ENCODE assay signal across 2 cellular contexts in the genomic region with DNA sequence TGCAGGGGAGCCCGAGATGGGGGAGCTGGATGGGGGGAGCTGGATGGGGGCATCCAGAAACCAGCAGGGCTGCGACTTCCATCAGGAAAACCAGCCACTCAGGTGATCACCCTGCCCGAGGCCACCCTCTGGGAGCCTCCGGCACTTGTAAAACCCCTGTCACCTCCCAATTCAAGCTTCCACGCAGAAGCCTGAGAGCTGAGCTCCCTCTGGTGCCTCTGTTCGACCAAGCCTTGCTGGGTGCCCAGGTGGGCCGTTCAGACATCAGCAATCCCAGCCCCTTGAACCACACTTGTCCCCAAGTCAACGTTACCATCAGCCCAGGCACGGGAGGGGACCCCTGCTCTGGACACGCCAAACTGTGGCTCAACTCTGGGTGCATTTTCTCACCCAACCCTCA.
TF ChIP-seq lines count a peak whose summit lies in the region.

No MANE protein-coding gene starts in this region.

TF ChIP-seq in SK-N-SH, 30 proteins besides CTCF, POLR2A, EP300 and RAD21 (continued from another document):
- TF ChIP-seq, protein P1, sequence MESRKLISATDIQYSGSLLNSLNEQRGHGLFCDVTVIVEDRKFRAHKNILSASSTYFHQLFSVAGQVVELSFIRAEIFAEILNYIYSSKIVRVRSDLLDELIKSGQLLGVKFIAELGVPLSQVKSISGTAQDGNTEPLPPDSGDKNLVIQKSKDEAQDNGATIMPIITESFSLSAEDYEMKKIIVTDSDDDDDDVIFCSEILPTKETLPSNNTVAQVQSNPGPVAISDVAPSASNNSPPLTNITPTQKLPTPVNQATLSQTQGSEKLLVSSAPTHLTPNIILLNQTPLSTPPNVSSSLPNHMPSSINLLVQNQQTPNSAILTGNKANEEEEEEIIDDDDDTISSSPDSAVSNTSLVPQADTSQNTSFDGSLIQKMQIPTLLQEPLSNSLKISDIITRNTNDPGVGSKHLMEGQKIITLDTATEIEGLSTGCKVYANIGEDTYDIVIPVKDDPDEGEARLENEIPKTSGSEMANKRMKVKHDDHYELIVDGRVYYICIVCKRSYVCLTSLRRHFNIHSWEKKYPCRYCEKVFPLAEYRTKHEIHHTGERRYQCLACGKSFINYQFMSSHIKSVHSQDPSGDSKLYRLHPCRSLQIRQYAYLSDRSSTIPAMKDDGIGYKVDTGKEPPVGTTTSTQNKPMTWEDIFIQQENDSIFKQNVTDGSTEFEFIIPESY (IDR thresholded peaks at IDR 0.05; ENCODE audit: borderline replicate concordance, low read depth), result no peak
- TF ChIP-seq NRF1 (IDR thresholded peaks at IDR 0.05; ENCODE audit: low read depth, low read length), result no peak
- TF ChIP-seq GATA2 (CRISPR knock-in tag; IDR thresholded peaks at IDR 0.05), result no peak
- no peak for TF ChIP-seq ELF1 (IDR thresholded peaks at IDR 0.05)
- no peak for TF ChIP-seq TCF12 (IDR thresholded peaks at IDR 0.05)
- TF ChIP-seq JUND (IDR thresholded peaks at IDR 0.05), result no peak
- no peak for TF ChIP-seq MXI1 (IDR thresholded peaks at IDR 0.05; ENCODE audit: low read depth, low read length)
- TF ChIP-seq CHD2 (IDR thresholded peaks at IDR 0.05; ENCODE audit: low read length, partially characterized antibody), result no peak
- TF ChIP-seq RFX5 (IDR thresholded peaks at IDR 0.05; ENCODE audit: low read length), result no peak

TF ChIP-seq in SK-N-SH treated with all-trans-retinoic acid at 6 μM for 48 hours, 23 proteins besides CTCF, POLR2A, EP300 and RAD21 (continued from another document):
- TF ChIP-seq POU6F1 (CRISPR knock-in tag; IDR thresholded peaks at IDR 0.05; ENCODE audit: borderline replicate concordance, low read depth) (no peak), ARNTL (CRISPR knock-in tag; IDR thresholded peaks at IDR 0.05; ENCODE audit: borderline replicate concordance, low read depth) (no peak), ISL1 (CRISPR knock-in tag; IDR thresholded peaks at IDR 0.05) (no peak), ZC3H10 (CRISPR knock-in tag; IDR thresholded peaks at IDR 0.05) (no peak), TOX (CRISPR knock-in tag; IDR thresholded peaks at IDR 0.05; ENCODE audit: borderline replicate concordance) (no peak)
